Comparison of ENCODE assay signal across 17 cellular contexts in the genomic region with DNA sequence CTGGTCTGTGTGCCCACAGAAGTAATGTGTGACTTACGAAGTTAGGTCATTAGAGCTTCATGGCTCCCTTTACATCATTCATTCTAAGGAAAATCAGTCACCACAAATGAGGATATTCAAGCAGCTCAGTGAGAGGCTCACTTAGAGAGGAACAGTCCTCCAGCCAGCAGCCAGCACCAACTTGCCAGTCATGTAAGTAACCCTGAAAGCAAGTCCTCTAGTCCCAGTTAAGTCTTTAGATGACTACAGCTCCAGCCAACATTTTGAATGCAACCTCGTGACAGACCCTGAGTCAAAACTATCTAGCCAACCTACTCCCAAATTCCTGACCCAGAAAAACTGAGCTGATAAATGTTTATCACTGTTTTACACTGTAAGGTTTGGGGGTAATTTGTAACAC.
DNase-seq lines count a peak whose midpoint lies in the region; ATAC-seq, FAIRE-seq and TF ChIP-seq lines count a peak whose summit lies in the region.
"Had no signal": no experiment of that assay in that cellular context is flagged by ENCODE, and none has a peak within 500 bp of the region (broad histone marks: within the 10 kb centered on the region; RNA-seq: fewer than 3 reads in every experiment).

No MANE protein-coding gene starts in this region.

- peak; percentile 70 to 78 for ATAC-seq in activated naive CD4-positive, alpha-beta T cell treated with anti-CD3 and anti-CD28 coated beads, Interleukin-2, amount 50 U/mL, for 72 hours
- ATAC-seq in HG02610 (IDR thresholded peaks at IDR 0.05; ENCODE audit: unreplicated experiment) (peak; percentile 75), K562 (peak; percentile 70)
- peak; percentile 94 for ATAC-seq in stimulated activated effector memory CD8-positive, alpha-beta T cell treated with anti-CD3 and anti-CD28 coated beads, Interleukin-12 subunit alpha, Interleukin-12 subunit beta, amount 100 ng/mL, for 72 hours
- ATAC-seq: activated CD8-positive, alpha-beta memory T cell treated with anti-CD3 and anti-CD28 coated beads, Interleukin-2, amount 10 ng/mL, durations not matched to agents 7 days and 5 days; pancreas had no signal

- in situ Hi-C loops in K562 (cut with MboI), result no loop called here

- H3K9me3 Mint-ChIP-seq in activated naive CD4-positive, alpha-beta T cell treated with anti-CD3 and anti-CD28 coated beads, Interleukin-2, amount 50 U/mL, for 72 hours, result no peaks in the 10 kb centered on the region
- no peaks in the 10 kb centered on the region for H3K9me3 Mint-ChIP-seq in activated naive CD4-positive, alpha-beta T cell treated with anti-CD3 and anti-CD28 coated beads, Interleukin-2, amount 10 ng/mL, durations not matched to agents 7 days and 5 days
- no peaks in the 10 kb centered on the region for H3K9me3 Mint-ChIP-seq in stimulated activated effector memory CD8-positive, alpha-beta T cell treated with anti-CD3 and anti-CD28 coated beads, Interleukin-12 subunit alpha, Interleukin-12 subunit beta, amount 100 ng/mL, for 72 hours
- H3K9me3 Mint-ChIP-seq: activated naive CD4-positive, alpha-beta T cell treated with anti-CD3 and anti-CD28 coated beads, Interleukin-2, amount 50 U/mL, for 24 hours had no signal

- peak overlapping the region; percentile 79 for H3K27ac ChIP-seq in K562 (ENCODE audit: extremely low read depth, low read depth, low read length)
- H3K27ac ChIP-seq: pancreas, skin epidermis had no signal

- no peak overlapping the region for H3K27ac Mint-ChIP-seq in activated naive CD4-positive, alpha-beta T cell treated with anti-CD3 and anti-CD28 coated beads, Interleukin-2, amount 50 U/mL, for 72 hours
- H3K27ac Mint-ChIP-seq in activated naive CD4-positive, alpha-beta T cell treated with anti-CD3 and anti-CD28 coated beads, Interleukin-2, amount 10 ng/mL, durations not matched to agents 7 days and 5 days, result no peak overlapping the region
- H3K27ac Mint-ChIP-seq in stimulated activated effector memory CD8-positive, alpha-beta T cell treated with anti-CD3 and anti-CD28 coated beads, Interleukin-12 subunit alpha, Interleukin-12 subunit beta, amount 100 ng/mL, for 72 hours, result no peak overlapping the region
- H3K27ac Mint-ChIP-seq: activated CD8-positive, alpha-beta memory T cell treated with anti-CD3 and anti-CD28 coated beads, Interleukin-2, amount 10 ng/mL, durations not matched to agents 7 days and 5 days; activated naive CD4-positive, alpha-beta T cell treated with anti-CD3 and anti-CD28 coated beads, Interleukin-2, amount 50 U/mL, for 24 hours had no signal

- H3K79me2 ChIP-seq in K562 (ENCODE audit: control insufficient read depth, insufficient read depth, low read length), result peaks cover 92% of the 10 kb centered on the region

- H3K36me3 Mint-ChIP-seq in activated naive CD4-positive, alpha-beta T cell treated with anti-CD3 and anti-CD28 coated beads, Interleukin-2, amount 50 U/mL, for 72 hours, result peaks cover 0 to 6% of the 10 kb centered on the region in 2 donors
- H3K36me3 Mint-ChIP-seq in activated naive CD4-positive, alpha-beta T cell treated with anti-CD3 and anti-CD28 coated beads, Interleukin-2, amount 10 ng/mL, durations not matched to agents 7 days and 5 days, result peaks cover 9% of the 10 kb centered on the region
- H3K36me3 Mint-ChIP-seq in stimulated activated effector memory CD8-positive, alpha-beta T cell treated with anti-CD3 and anti-CD28 coated beads, Interleukin-12 subunit alpha, Interleukin-12 subunit beta, amount 100 ng/mL, for 72 hours, result no peaks in the 10 kb centered on the region

- no TSS peak for BruUV-seq in K562 (replicated peaks; lab: Mats Ljungman, UMichigan)

- 20% methylated on average over 2 of the region's 2 CpGs for WGBS in K562 (ENCODE audit: insufficient coverage, low coverage, missing lambda C conversion rate)

- peak overlapping the region; percentile 76 for H3K4me2 ChIP-seq in K562 (ENCODE audit: insufficient read depth, low read length)
- H3K4me2 ChIP-seq: SK-N-SH had no signal

- H2AFZ ChIP-seq in K562 (ENCODE audit: low read depth, low read length), result peak overlapping the region; percentile 60

- TF ChIP-seq EP300 in K562 (IDR thresholded peaks at IDR 0.05; ENCODE audit: low read length), result no peak

- H3K4me1 Mint-ChIP-seq in activated naive CD4-positive, alpha-beta T cell treated with anti-CD3 and anti-CD28 coated beads, Interleukin-2, amount 10 ng/mL, durations not matched to agents 7 days and 5 days, result peaks cover 12% of the 10 kb centered on the region
- H3K4me1 Mint-ChIP-seq in stimulated activated effector memory CD8-positive, alpha-beta T cell treated with anti-CD3 and anti-CD28 coated beads, Interleukin-12 subunit alpha, Interleukin-12 subunit beta, amount 100 ng/mL, for 72 hours, result peaks cover 48% of the 10 kb centered on the region

- no peaks in the 10 kb centered on the region for H3K27me3 ChIP-seq in K562 (ENCODE audit: control insufficient read depth in 2 of 2, insufficient read depth in 2 of 2, low read length in 2 of 2)
- H3K27me3 ChIP-seq: pancreas had no signal

- no peaks in the 10 kb centered on the region for H3K9me3 ChIP-seq in K562 (replicated peaks; ENCODE audit: control insufficient read depth, insufficient read depth, low read depth, low read length)
- H3K9me3 ChIP-seq: pancreas, SK-N-SH had no signal

- intact Hi-C loops in K562 (cut with micrococcal nuclease), result loop anchor here (2.0 kb wide), 1 partner anchor 69 kb away; no protein-coding TSS in a partner anchor

- peak; percentile 82 for FAIRE-seq in K562 (lab: Jason Lieb, UNC)
- FAIRE-seq: pancreas, TTC549 had no signal

- DNase-seq in activated naive CD4-positive, alpha-beta T cell treated with anti-CD3 and anti-CD28 coated beads, Interleukin-2, amount 50 U/mL, for 72 hours (ENCODE audit: low spot score in 2 of 2), result no peak
- no peak for DNase-seq in activated naive CD4-positive, alpha-beta T cell treated with anti-CD3 and anti-CD28 coated beads, Interleukin-2, amount 10 ng/mL, durations not matched to agents 7 days and 5 days
- DNase-seq in K562 (ENCODE audit: extremely low read depth in 1 of 4, low spot score in 3 of 4), result peak in 1 of 4 experiments; percentile 74
- peak in 1 of 2 donors; percentile 54 for DNase-seq in stimulated activated effector memory CD8-positive, alpha-beta T cell treated with anti-CD3 and anti-CD28 coated beads, Interleukin-12 subunit alpha, Interleukin-12 subunit beta, amount 100 ng/mL, for 72 hours (ENCODE audit: low spot score in 2 of 2)
- no peak for DNase-seq in activated effector memory CD4-positive, alpha-beta T cell treated with Interleukin-2 at 50 U/mL for 16 hours
- no peak for DNase-seq in NCI-H748 treated with DMSO at 0.1 percent for 48 hours (lab: John Stamatoyannopoulos, UW)
- DNase-seq in NCI-H345 (lab: John Stamatoyannopoulos, UW), result no peak
- DNase-seq: activated CD8-positive, alpha-beta memory T cell treated with anti-CD3 and anti-CD28 coated beads, Interleukin-2, amount 10 ng/mL, durations not matched to agents 7 days and 5 days; hypothalamus; NCI-H1694; NCI-H510A treated with DMSO at 0.1 percent for 48 hours; pancreas; SK-N-SH had no signal

- no peak for TF ChIP-seq RAD21 in K562 (CRISPR knock-in tag; conservative IDR thresholded peaks at IDR 0.05 in 1 of 2, IDR thresholded peaks at IDR 0.05 in 1 of 2)

- CTCF ChIA-PET in activated naive CD4-positive, alpha-beta T cell treated with anti-CD3 and anti-CD28 coated beads, Interleukin-2, amount 10 ng/mL, durations not matched to agents 7 days and 5 days (lab: Charles Lee), result no interaction called here
- CTCF ChIA-PET in K562 (lab: Yijun Ruan, JAX; ENCODE audit: low intra/inter-chr PET ratio), result no interaction called here

- no peak for TF ChIP-seq POLR2A in K562 (conservative IDR thresholded peaks at IDR 0.05)

- H4K20me1 ChIP-seq in K562 (replicated peaks; ENCODE audit: control insufficient read depth, insufficient read depth, low read length), result no peaks in the 10 kb centered on the region

- H3K9ac ChIP-seq in K562 (ENCODE audit: insufficient read depth in 1 of 2, low read depth in 2 of 2, low read length in 2 of 2), result peak overlapping the region; percentile 5 to 63; a peak in 3 of 4 replicates
- H3K9ac ChIP-seq: SK-N-SH had no signal

- no peaks in the 10 kb centered on the region; the same call in 2 of the 3 replicates for H3K36me3 ChIP-seq in K562 (ENCODE audit: control insufficient read depth, insufficient read depth, low read length)
- H3K36me3 ChIP-seq: pancreas had no signal

- TF ChIP-seq CTCF in K562 (IDR thresholded peaks at IDR 0.05 in 2 of 3, conservative IDR thresholded peaks at IDR 0.05 in 1 of 3; ENCODE audit: insufficient read depth in 2 of 3, low read depth in 1 of 3, low read length in 3 of 3), result no peak

- H3K4me3 ChIP-seq in K562, result no peak overlapping the region
- H3K4me3 ChIP-seq: pancreas, skin epidermis had no signal

- no peaks in the 10 kb centered on the region for H3K27me3 Mint-ChIP-seq in activated naive CD4-positive, alpha-beta T cell treated with anti-CD3 and anti-CD28 coated beads, Interleukin-2, amount 10 ng/mL, durations not matched to agents 7 days and 5 days
- H3K27me3 Mint-ChIP-seq: activated CD8-positive, alpha-beta memory T cell treated with anti-CD3 and anti-CD28 coated beads, Interleukin-2, amount 10 ng/mL, durations not matched to agents 7 days and 5 days; activated naive CD4-positive, alpha-beta T cell treated with anti-CD3 and anti-CD28 coated beads, Interleukin-2, amount 50 U/mL, for 24 hours had no signal

- H3K4me1 ChIP-seq in K562 (replicated peaks in 1 of 2; ENCODE audit: control insufficient read depth in 2 of 2, insufficient read depth in 2 of 2, low read length in 2 of 2), result peaks cover 3 to 10% of the 10 kb centered on the region in 2 experiments; a peak in 4 of 5 replicates

- POLR2A ChIA-PET in K562 (lab: Yijun Ruan, JAX), result interaction anchor here (0.7 to 2.1 kb wide), 3 partner anchors 13 to 18 kb away, joined by 3 to 7 read pairs (median 3); no protein-coding TSS in a partner anchor

- no peak overlapping the region for H3K4me3 Mint-ChIP-seq in activated naive CD4-positive, alpha-beta T cell treated with anti-CD3 and anti-CD28 coated beads, Interleukin-2, amount 10 ng/mL, durations not matched to agents 7 days and 5 days
- H3K4me3 Mint-ChIP-seq in stimulated activated effector memory CD8-positive, alpha-beta T cell treated with anti-CD3 and anti-CD28 coated beads, Interleukin-12 subunit alpha, Interleukin-12 subunit beta, amount 100 ng/mL, for 72 hours, result no peak overlapping the region
- H3K4me3 Mint-ChIP-seq: activated CD8-positive, alpha-beta memory T cell treated with anti-CD3 and anti-CD28 coated beads, Interleukin-2, amount 10 ng/mL, durations not matched to agents 7 days and 5 days; activated naive CD4-positive, alpha-beta T cell treated with anti-CD3 and anti-CD28 coated beads, Interleukin-2, amount 50 U/mL, for 24 hours had no signal

- H3K9me1 ChIP-seq in K562 (ENCODE audit: control insufficient read depth, insufficient read depth, low read length), result no peaks in the 10 kb centered on the region

TF ChIP-seq in K562, 482 proteins besides CTCF, POLR2A, EP300 and RAD21 (continues in another document):
- no peak for TF ChIP-seq BCOR (IDR thresholded peaks at IDR 0.05)
- TF ChIP-seq CC2D1A (IDR thresholded peaks at IDR 0.05), result 0 out of 2 replicates have a peak, but pooled peaks have one; percentile 33
- peak; percentile 51 for TF ChIP-seq CBFA2T3 (IDR thresholded peaks at IDR 0.05)
